In genomic region chr1:147620543-147620942, GRCh38 we compare ENCODE assay signal across 21 cellular contexts. TPM values are rescaled to one million over a fixed set of nuclear protein-coding genes. Genes with fewer than 3 reads are reported as not detected.
DNase-seq lines count a peak whose midpoint lies in the region; ATAC-seq lines count a peak whose summit lies in the region.
"Had no signal": no experiment of that assay in that cellular context is flagged by ENCODE, and none has a peak within 500 bp of the region (broad histone marks: within the 10 kb centered on the region; RNA-seq: fewer than 3 reads in every experiment).

No MANE protein-coding gene starts in this region.

- intact Hi-C loops in left colon (cut with DNase I, micrococcal nuclease), result no loop called here

- no peak for ATAC-seq in central memory CD8-positive, alpha-beta T cell (replicated peaks; ENCODE audit: extremely low read depth, poor library complexity, severe bottlenecking)
- ATAC-seq in stimulated activated effector memory CD8-positive, alpha-beta T cell treated with anti-CD3 and anti-CD28 coated beads, Interleukin-12 subunit alpha, Interleukin-12 subunit beta, amount 100 ng/mL, for 72 hours, result no peak
- ATAC-seq in left colon (no peak), HG03097 (IDR thresholded peaks at IDR 0.05; ENCODE audit: low FRiP score, unreplicated experiment) (no peak)
- ATAC-seq: Panc1 had no signal

- H3K9me3 Mint-ChIP-seq in activated T-cell treated with anti-CD3 and anti-CD28 coated beads, Interleukin-2, amount 50 U/mL, for 24 hours, result no peaks in the 10 kb centered on the region
- H3K9me3 Mint-ChIP-seq in central memory CD8-positive, alpha-beta T cell, result no peaks in the 10 kb centered on the region
- no peaks in the 10 kb centered on the region for H3K9me3 Mint-ChIP-seq in stimulated activated effector memory CD8-positive, alpha-beta T cell treated with anti-CD3 and anti-CD28 coated beads, Interleukin-12 subunit alpha, Interleukin-12 subunit beta, amount 100 ng/mL, for 72 hours
- H3K9me3 Mint-ChIP-seq: CD8-positive, alpha-beta memory T cell; IgD-negative memory B cell had no signal

- peak overlapping the region; percentile 18 for H3K27ac Mint-ChIP-seq in activated T-cell treated with anti-CD3 and anti-CD28 coated beads, Interleukin-2, amount 50 U/mL, for 24 hours
- H3K27ac Mint-ChIP-seq in central memory CD8-positive, alpha-beta T cell (ENCODE audit: low read depth), result peak overlapping the region; percentile 45
- H3K27ac Mint-ChIP-seq in stimulated activated effector memory CD8-positive, alpha-beta T cell treated with anti-CD3 and anti-CD28 coated beads, Interleukin-12 subunit alpha, Interleukin-12 subunit beta, amount 100 ng/mL, for 72 hours, result peak overlapping the region; percentile 18

- no peak for DNase-seq in activated T-cell treated with anti-CD3 and anti-CD28 coated beads, Interleukin-2, amount 50 U/mL, for 24 hours
- DNase-seq in activated T-cell treated with anti-CD3 and anti-CD28 coated beads for 4 hours, result no peak
- peak; percentile 10 for DNase-seq in M059J (ENCODE audit: low read depth)
- no peak for DNase-seq in central memory CD8-positive, alpha-beta T cell (ENCODE audit: low spot score in 2 of 2)
- DNase-seq in stimulated activated effector memory CD8-positive, alpha-beta T cell treated with anti-CD3 and anti-CD28 coated beads, Interleukin-12 subunit alpha, Interleukin-12 subunit beta, amount 100 ng/mL, for 72 hours (ENCODE audit: low spot score in 2 of 2), result no peak
- no peak for DNase-seq in left colon
- DNase-seq: AML-193; Calu3; CD8-positive, alpha-beta memory T cell; DMS53; MV-4-11; NCI-H1105 treated with DMSO at 0.1 percent for 48 hours; NCI-H1694; NCI-H2081 treated with DMSO at 0.1 percent for 48 hours; NCI-H2171 treated with DMSO at 0.1 percent for 48 hours; NCI-H524 treated with DMSO at 0.1 percent for 48 hours; NCI-H82; SIG-M5 had no signal

- H3K27me3 Mint-ChIP-seq in activated T-cell treated with anti-CD3 and anti-CD28 coated beads, Interleukin-2, amount 50 U/mL, for 24 hours, result no peaks in the 10 kb centered on the region
- H3K27me3 Mint-ChIP-seq in central memory CD8-positive, alpha-beta T cell, result no peaks in the 10 kb centered on the region
- H3K27me3 Mint-ChIP-seq: CD8-positive, alpha-beta memory T cell; IgD-negative memory B cell had no signal

- peaks cover 96% of the 10 kb centered on the region for H3K36me3 Mint-ChIP-seq in activated T-cell treated with anti-CD3 and anti-CD28 coated beads, Interleukin-2, amount 50 U/mL, for 24 hours (ENCODE audit: low read depth)
- peaks cover 2% of the 10 kb centered on the region for H3K36me3 Mint-ChIP-seq in central memory CD8-positive, alpha-beta T cell (ENCODE audit: insufficient read depth)
- H3K36me3 Mint-ChIP-seq in stimulated activated effector memory CD8-positive, alpha-beta T cell treated with anti-CD3 and anti-CD28 coated beads, Interleukin-12 subunit alpha, Interleukin-12 subunit beta, amount 100 ng/mL, for 72 hours, result peaks cover 28% of the 10 kb centered on the region

- H3K4me1 Mint-ChIP-seq in activated T-cell treated with anti-CD3 and anti-CD28 coated beads, Interleukin-2, amount 50 U/mL, for 24 hours (ENCODE audit: low read depth), result peaks cover 36% of the 10 kb centered on the region
- H3K4me1 Mint-ChIP-seq in central memory CD8-positive, alpha-beta T cell, result peaks cover 17% of the 10 kb centered on the region
- H3K4me1 Mint-ChIP-seq in stimulated activated effector memory CD8-positive, alpha-beta T cell treated with anti-CD3 and anti-CD28 coated beads, Interleukin-12 subunit alpha, Interleukin-12 subunit beta, amount 100 ng/mL, for 72 hours, result peaks cover 20% of the 10 kb centered on the region

- no peak overlapping the region for H3K4me3 Mint-ChIP-seq in activated T-cell treated with anti-CD3 and anti-CD28 coated beads, Interleukin-2, amount 50 U/mL, for 24 hours
- H3K4me3 Mint-ChIP-seq in central memory CD8-positive, alpha-beta T cell, result no peak overlapping the region
- no peak overlapping the region for H3K4me3 Mint-ChIP-seq in stimulated activated effector memory CD8-positive, alpha-beta T cell treated with anti-CD3 and anti-CD28 coated beads, Interleukin-12 subunit alpha, Interleukin-12 subunit beta, amount 100 ng/mL, for 72 hours
- H3K4me3 Mint-ChIP-seq: CD8-positive, alpha-beta memory T cell; IgD-negative memory B cell had no signal

RNA-seq across cellular contexts. Expression of gene ACP6, which starts 49.8 kb away (rescaled TPM):
- total RNA-seq in M059J (2014; rRNA removed; shearing (Covaris generic)), result 5.0 and 10.0 TPM in 2 replicates
- 10 to 100 TPM; 20.0 to 23.5 TPM for total RNA-seq in left colon
